ENCODE assay signal across 1 cellular context in the genomic region with DNA sequence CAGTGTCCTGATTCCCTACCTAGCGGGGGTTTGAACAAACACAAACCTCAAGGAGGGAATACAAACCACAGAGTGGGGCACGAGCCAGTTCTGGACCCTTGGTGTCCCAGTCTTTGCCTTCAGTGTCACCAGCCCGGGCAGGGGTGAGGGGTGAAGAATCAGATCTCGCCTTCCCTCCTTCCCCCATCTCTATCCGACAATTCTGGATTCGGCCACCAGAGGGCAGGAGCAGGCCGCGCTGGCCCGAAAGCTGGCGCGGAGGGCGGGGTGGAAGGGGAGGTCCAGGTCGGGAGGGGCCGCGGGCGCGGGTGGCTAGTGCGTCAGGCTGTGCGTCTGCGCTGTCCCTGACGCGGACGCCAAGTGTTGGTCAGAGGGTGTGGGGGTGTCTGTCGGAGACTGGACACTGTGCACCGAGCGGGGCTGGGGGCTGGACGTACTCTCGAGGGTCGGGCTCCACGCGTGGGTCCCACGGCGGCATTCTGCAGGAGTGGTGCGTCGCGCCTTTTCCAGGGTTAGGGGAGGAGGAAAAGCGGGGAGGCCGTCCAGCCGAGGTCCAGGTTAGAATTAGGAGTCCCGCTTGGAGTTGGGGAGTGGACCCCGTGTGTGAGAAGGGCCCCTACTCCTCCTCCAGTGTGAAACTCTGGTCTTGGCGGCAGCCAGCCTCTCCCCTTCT.
TF ChIP-seq lines count a peak whose summit lies in the region.

No MANE protein-coding gene starts in this region.

TF ChIP-seq in K562, 482 proteins besides CTCF, POLR2A, EP300 and RAD21 (continued from another document):
- TF ChIP-seq HMBOX1 (IDR thresholded peaks at IDR 0.05) (no peak), NONO (IDR thresholded peaks at IDR 0.05; ENCODE audit: low read depth in 2 of 2, low read length in 1 of 2) (no peak), CREM (IDR thresholded peaks at IDR 0.05; ENCODE audit: low read depth) (peak; percentile 96), JUN (IDR thresholded peaks at IDR 0.05; ENCODE audit: borderline replicate concordance, low read depth, low read length) (no peak), JUN (CRISPR knock-in tag; IDR thresholded peaks at IDR 0.05; ENCODE audit: borderline replicate concordance) (no peak), POLR3G (IDR thresholded peaks at IDR 0.05; ENCODE audit: extremely low read depth, insufficient read length, insufficient replicate concordance) (no peak), ZBTB12 (CRISPR knock-in tag; IDR thresholded peaks at IDR 0.05) (peak; percentile 59), TEAD2 (tag; IDR thresholded peaks at IDR 0.05) (no peak), RBFOX2 (IDR thresholded peaks at IDR 0.05; ENCODE audit: low read depth, low read length) (peak; percentile 69), SIN3B (IDR thresholded peaks at IDR 0.05; ENCODE audit: low read depth) (no peak), GTF3C2 (IDR thresholded peaks at IDR 0.05; ENCODE audit: borderline replicate concordance, extremely low read depth, insufficient read length) (no peak), TBL1XR1 (IDR thresholded peaks at IDR 0.05; ENCODE audit: low read length in 2 of 2) (no peak), L3MBTL2 (IDR thresholded peaks at IDR 0.05) (peak; percentile 44; the same call in 1 of the 2 replicates), PTTG1 (tag; IDR thresholded peaks at IDR 0.05; ENCODE audit: low read depth) (no peak), ZFX (CRISPR knock-in tag; IDR thresholded peaks at IDR 0.05) (peak; percentile 35; the same call in 1 of the 2 replicates), MTF1 (CRISPR knock-in tag; IDR thresholded peaks at IDR 0.05; ENCODE audit: borderline replicate concordance) (no peak), FOXJ2 (tag; IDR thresholded peaks at IDR 0.05) (no peak), ZNF140 (CRISPR knock-in tag; IDR thresholded peaks at IDR 0.05) (no peak), RBM39 (optimal IDR thresholded peaks at IDR 0.05; ENCODE audit: low read depth, low read length) (no peak), RBM14 (IDR thresholded peaks at IDR 0.05; ENCODE audit: borderline replicate concordance, insufficient read depth, low read depth, low read length) (no peak), SP1 (CRISPR knock-in tag; IDR thresholded peaks at IDR 0.05) (peak; percentile 65), XRCC5 (IDR thresholded peaks at IDR 0.05; ENCODE audit: low read depth, low read length) (0 out of 2 replicates have a peak, but pooled peaks have one; percentile 61), MCM7 (IDR thresholded peaks at IDR 0.05) (no peak), RBM15 (IDR thresholded peaks at IDR 0.05; ENCODE audit: insufficient read depth, low read length) (no peak), SMC3 (conservative IDR thresholded peaks at IDR 0.05; ENCODE audit: insufficient read depth, low read depth, low read length) (peak; percentile 62)
- TF ChIP-seq, protein P1, sequence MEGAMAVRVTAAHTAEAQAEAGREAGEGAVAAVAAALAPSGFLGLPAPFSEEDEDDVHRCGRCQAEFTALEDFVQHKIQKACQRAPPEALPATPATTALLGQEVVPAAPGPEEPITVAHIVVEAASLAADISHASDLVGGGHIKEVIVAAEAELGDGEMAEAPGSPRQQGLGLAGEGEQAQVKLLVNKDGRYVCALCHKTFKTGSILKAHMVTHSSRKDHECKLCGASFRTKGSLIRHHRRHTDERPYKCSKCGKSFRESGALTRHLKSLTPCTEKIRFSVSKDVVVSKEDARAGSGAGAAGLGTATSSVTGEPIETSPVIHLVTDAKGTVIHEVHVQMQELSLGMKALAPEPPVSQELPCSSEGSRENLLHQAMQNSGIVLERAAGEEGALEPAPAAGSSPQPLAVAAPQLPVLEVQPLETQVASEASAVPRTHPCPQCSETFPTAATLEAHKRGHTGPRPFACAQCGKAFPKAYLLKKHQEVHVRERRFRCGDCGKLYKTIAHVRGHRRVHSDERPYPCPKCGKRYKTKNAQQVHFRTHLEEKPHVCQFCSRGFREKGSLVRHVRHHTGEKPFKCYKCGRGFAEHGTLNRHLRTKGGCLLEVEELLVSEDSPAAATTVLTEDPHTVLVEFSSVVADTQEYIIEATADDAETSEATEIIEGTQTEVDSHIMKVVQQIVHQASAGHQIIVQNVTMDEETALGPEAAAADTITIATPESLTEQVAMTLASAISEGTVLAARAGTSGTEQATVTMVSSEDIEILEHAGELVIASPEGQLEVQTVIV (CRISPR knock-in tag; IDR thresholded peaks at IDR 0.05; ENCODE audit: borderline replicate concordance), result no peak
- TF ChIP-seq, protein P2, sequence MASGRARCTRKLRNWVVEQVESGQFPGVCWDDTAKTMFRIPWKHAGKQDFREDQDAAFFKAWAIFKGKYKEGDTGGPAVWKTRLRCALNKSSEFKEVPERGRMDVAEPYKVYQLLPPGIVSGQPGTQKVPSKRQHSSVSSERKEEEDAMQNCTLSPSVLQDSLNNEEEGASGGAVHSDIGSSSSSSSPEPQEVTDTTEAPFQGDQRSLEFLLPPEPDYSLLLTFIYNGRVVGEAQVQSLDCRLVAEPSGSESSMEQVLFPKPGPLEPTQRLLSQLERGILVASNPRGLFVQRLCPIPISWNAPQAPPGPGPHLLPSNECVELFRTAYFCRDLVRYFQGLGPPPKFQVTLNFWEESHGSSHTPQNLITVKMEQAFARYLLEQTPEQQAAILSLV (tag; IDR thresholded peaks at IDR 0.05), result no peak
- TF ChIP-seq, protein P3, sequence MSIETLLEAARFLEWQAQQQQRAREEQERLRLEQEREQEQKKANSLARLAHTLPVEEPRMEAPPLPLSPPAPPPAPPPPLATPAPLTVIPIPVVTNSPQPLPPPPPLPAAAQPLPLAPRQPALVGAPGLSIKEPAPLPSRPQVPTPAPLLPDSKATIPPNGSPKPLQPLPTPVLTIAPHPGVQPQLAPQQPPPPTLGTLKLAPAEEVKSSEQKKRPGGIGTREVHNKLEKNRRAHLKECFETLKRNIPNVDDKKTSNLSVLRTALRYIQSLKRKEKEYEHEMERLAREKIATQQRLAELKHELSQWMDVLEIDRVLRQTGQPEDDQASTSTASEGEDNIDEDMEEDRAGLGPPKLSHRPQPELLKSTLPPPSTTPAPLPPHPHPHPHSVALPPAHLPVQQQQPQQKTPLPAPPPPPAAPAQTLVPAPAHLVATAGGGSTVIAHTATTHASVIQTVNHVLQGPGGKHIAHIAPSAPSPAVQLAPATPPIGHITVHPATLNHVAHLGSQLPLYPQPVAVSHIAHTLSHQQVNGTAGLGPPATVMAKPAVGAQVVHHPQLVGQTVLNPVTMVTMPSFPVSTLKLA (conservative IDR thresholded peaks at IDR 0.05), result 0 out of 4 replicates have a peak, but pooled peaks of 1 of the 2 experiments have one; percentile 32
- TF ChIP-seq, protein P4, sequence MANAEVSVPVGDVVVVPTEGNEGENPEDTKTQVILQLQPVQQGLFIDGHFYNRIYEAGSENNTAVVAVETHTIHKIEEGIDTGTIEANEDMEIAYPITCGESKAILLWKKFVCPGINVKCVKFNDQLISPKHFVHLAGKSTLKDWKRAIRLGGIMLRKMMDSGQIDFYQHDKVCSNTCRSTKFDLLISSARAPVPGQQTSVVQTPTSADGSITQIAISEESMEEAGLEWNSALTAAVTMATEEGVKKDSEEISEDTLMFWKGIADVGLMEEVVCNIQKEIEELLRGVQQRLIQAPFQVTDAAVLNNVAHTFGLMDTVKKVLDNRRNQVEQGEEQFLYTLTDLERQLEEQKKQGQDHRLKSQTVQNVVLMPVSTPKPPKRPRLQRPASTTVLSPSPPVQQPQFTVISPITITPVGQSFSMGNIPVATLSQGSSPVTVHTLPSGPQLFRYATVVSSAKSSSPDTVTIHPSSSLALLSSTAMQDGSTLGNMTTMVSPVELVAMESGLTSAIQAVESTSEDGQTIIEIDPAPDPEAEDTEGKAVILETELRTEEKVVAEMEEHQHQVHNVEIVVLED (CRISPR knock-in tag; IDR thresholded peaks at IDR 0.05), result peak; percentile 50
TF ChIP-seq in K562: peak in this region for 52.
